12 cellular contexts compared by ENCODE assay signal in the genomic region with DNA sequence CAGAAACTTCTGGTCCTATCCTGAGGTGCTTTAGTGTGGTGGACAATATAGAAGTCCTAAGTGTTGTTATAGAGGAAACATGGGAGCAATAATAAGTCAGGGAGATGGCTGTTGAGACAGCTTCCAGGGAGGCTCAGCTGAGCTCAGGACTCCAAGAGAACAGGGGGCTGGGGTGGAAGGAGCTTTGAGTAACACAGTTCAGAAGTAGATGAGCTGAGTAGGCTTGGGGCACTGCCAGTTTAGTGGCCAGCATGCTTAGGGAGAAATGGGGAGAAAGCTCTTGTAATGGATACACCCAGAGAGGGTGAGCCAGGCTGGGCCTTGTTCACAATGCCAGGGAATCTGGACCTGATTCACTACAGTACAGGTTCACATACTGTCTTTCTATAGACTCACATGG.
DNase-seq lines count a peak whose midpoint lies in the region; ATAC-seq and TF ChIP-seq lines count a peak whose summit lies in the region.
"Had no signal": no experiment of that assay in that cellular context is flagged by ENCODE, and none has a peak within 500 bp of the region (broad histone marks: within the 10 kb centered on the region; RNA-seq: fewer than 3 reads in every experiment).

No MANE protein-coding gene starts in this region.

- DNase-seq in GM03348 (ENCODE audit: low spot score), result peak; percentile 14
- DNase-seq in MG63, result peak; percentile 3
- peak; percentile 11 for DNase-seq in mucosa of gallbladder (ENCODE audit: low spot score)
- DNase-seq in prostate gland (ENCODE audit: low spot score), result no peak
- DNase-seq in AG08396 (ENCODE audit: low spot score), result no peak
- DNase-seq: AML-193; Caco-2; CD4-positive, alpha-beta T cell; GOT3 had no signal

- H3K4me3 ChIP-seq in MG63, result no peak overlapping the region
- H3K4me3 ChIP-seq in prostate gland, result no peak overlapping the region
- H3K4me3 ChIP-seq: HAP-1 had no signal

- no peaks in the 10 kb centered on the region for H3K9me3 ChIP-seq in MG63
- H3K9me3 ChIP-seq in prostate gland, result no peaks in the 10 kb centered on the region
- H3K9me3 ChIP-seq: Caco-2, HAP-1 had no signal

- intact Hi-C loops in prostate gland (cut with DNase I), result no loop called here

- H3K27ac ChIP-seq in prostate gland, result no peak overlapping the region
- H3K27ac ChIP-seq: C4-2B had no signal

- TF ChIP-seq CTCF in prostate gland (IDR thresholded peaks at IDR 0.05), result no peak

- H3K36me3 ChIP-seq in MG63 (no peaks in the 10 kb centered on the region), prostate gland (no peaks in the 10 kb centered on the region)
- H3K36me3 ChIP-seq: HAP-1 had no signal

- no peak for TF ChIP-seq POLR2A in prostate gland (IDR thresholded peaks at IDR 0.05)

- H3K27me3 ChIP-seq in MG63 (no peaks in the 10 kb centered on the region), prostate gland (replicated peaks; ENCODE audit: insufficient read depth) (no peaks in the 10 kb centered on the region)

- ATAC-seq in GM18861 (IDR thresholded peaks at IDR 0.05; ENCODE audit: unreplicated experiment), result no peak

- H3K4me1 ChIP-seq in prostate gland (replicated peaks), result no peaks in the 10 kb centered on the region
- H3K4me1 ChIP-seq: Caco-2, HAP-1 had no signal

Comparison
In these comparisons a context has a peak if more than half of its experiments do, and no peak if none do; other contexts are left out.
1. DNase-seq: peak in GM03348 (single experiment), MG63 (single experiment) and mucosa of gallbladder (single experiment); none in prostate gland (single experiment) and AG08396 (single experiment).